21 cellular contexts compared by ENCODE assay signal in the genomic region with DNA sequence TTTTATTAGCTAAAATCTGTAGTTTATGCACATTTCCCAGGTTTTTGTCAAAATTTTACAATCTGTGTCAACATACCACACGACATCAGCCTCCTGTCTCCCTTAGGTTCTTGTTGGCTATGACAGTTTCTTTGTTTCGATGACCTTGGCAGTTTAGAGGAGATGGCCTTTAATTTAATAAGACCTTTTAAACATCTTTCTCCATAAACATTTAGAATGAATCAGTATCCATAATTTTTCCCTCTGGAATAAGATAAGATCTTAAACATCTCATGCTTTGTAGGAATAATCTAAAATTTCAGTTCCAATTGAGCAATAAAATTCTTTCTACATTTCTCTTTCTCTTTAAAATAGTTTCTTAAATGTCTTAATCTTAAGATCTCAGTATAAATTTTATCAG. TPM values are rescaled to one million over a fixed set of nuclear protein-coding genes. Genes with fewer than 3 reads are reported as not detected.
DNase-seq lines count a peak whose midpoint lies in the region; ATAC-seq and TF ChIP-seq lines count a peak whose summit lies in the region.
"Had no signal": no experiment of that assay in that cellular context is flagged by ENCODE, and none has a peak within 500 bp of the region (broad histone marks: within the 10 kb centered on the region; RNA-seq: fewer than 3 reads in every experiment).

No MANE protein-coding gene starts in this region.

- H3K36me3 Mint-ChIP-seq in activated CD4-positive, alpha-beta T cell treated with anti-CD3 and anti-CD28 coated beads, Interleukin-2, amount 10 ng/mL, durations not matched to agents 7 days and 5 days (ENCODE audit: low read depth), result no peaks in the 10 kb centered on the region
- H3K36me3 Mint-ChIP-seq: CD8-positive, alpha-beta memory T cell had no signal

- H3K9me3 ChIP-seq in left ventricle myocardium inferior (replicated peaks) (no peaks in the 10 kb centered on the region), adrenal gland (replicated peaks in 1 of 3) (no peaks in the 10 kb centered on the region), gastroesophageal sphincter (no peaks in the 10 kb centered on the region), vagina (no peaks in the 10 kb centered on the region)
- H3K9me3 ChIP-seq: esophagus squamous epithelium, tibial nerve had no signal

- TF ChIP-seq EP300 in gastroesophageal sphincter (IDR thresholded peaks at IDR 0.05), result no peak

- H3K27ac Mint-ChIP-seq in activated CD4-positive, alpha-beta T cell treated with anti-CD3 and anti-CD28 coated beads, Interleukin-2, amount 10 ng/mL, durations not matched to agents 7 days and 5 days, result no peak overlapping the region
- H3K27ac Mint-ChIP-seq: activated naive CD8-positive, alpha-beta T cell treated with anti-CD3 and anti-CD28 coated beads for 36 hours; H9; IgD-negative memory B cell had no signal

- no peaks in the 10 kb centered on the region for H3K4me1 Mint-ChIP-seq in activated CD4-positive, alpha-beta T cell treated with anti-CD3 and anti-CD28 coated beads, Interleukin-2, amount 10 ng/mL, durations not matched to agents 7 days and 5 days
- H3K4me1 Mint-ChIP-seq: CD8-positive, alpha-beta memory T cell had no signal

- TF ChIP-seq CTCF in left ventricle myocardium inferior (IDR thresholded peaks at IDR 0.05; ENCODE audit: borderline replicate concordance) (no peak), adrenal gland (IDR thresholded peaks at IDR 0.05) (no peak), gastroesophageal sphincter (IDR thresholded peaks at IDR 0.05) (no peak), vagina (IDR thresholded peaks at IDR 0.05) (no peak)

- no peak for DNase-seq in left ventricle myocardium inferior
- DNase-seq in Right ventricle myocardium inferior (ENCODE audit: missing footprints), result no peak
- no peak for DNase-seq in adrenal gland
- no peak for DNase-seq in vagina (ENCODE audit: extremely low spot score in 2 of 2)
- no peak for DNase-seq in activated CD4-positive, CD25-positive, alpha-beta regulatory T cell treated with anti-CD3 and anti-CD28 coated beads, Interleukin-2, amount 50 U/mL, for 72 hours
- DNase-seq in activated CD4-positive, alpha-beta T cell treated with anti-CD3 and anti-CD28 coated beads, Interleukin-2, amount 10 ng/mL, durations not matched to agents 7 days and 5 days, result no peak
- DNase-seq: activated CD4-positive, CD25-positive, alpha-beta regulatory T cell; activated naive CD8-positive, alpha-beta T cell treated with anti-CD3 and anti-CD28 coated beads for 36 hours; CD8-positive, alpha-beta memory T cell; DND-41; dorsolateral prefrontal cortex; esophagus squamous epithelium; H9; kidney glomerular epithelial cell; MV-4-11; NCI-H187 treated with DMSO at 0.1 percent for 48 hours; T-helper 2 cell had no signal

- H3K27me3 ChIP-seq in left ventricle myocardium inferior (ENCODE audit: low read depth) (no peaks in the 10 kb centered on the region), adrenal gland (no peaks in the 10 kb centered on the region), gastroesophageal sphincter (no peaks in the 10 kb centered on the region), vagina (no peaks in the 10 kb centered on the region)
- H3K27me3 ChIP-seq: dorsolateral prefrontal cortex, esophagus squamous epithelium, tibial nerve had no signal

- no peaks in the 10 kb centered on the region for H3K36me3 ChIP-seq in left ventricle myocardium inferior
- H3K36me3 ChIP-seq in adrenal gland (replicated peaks in 1 of 2), result no peaks in the 10 kb centered on the region
- no peaks in the 10 kb centered on the region for H3K36me3 ChIP-seq in gastroesophageal sphincter
- H3K36me3 ChIP-seq in vagina, result no peaks in the 10 kb centered on the region
- H3K36me3 ChIP-seq: esophagus squamous epithelium, tibial nerve had no signal

- H3K4me3 ChIP-seq in left ventricle myocardium inferior (no peak overlapping the region), adrenal gland (no peak overlapping the region), gastroesophageal sphincter (no peak overlapping the region), vagina (no peak overlapping the region)
- H3K4me3 ChIP-seq: dorsolateral prefrontal cortex, esophagus squamous epithelium, tibial nerve had no signal

- peaks cover 29% of the 10 kb centered on the region for H3K4me1 ChIP-seq in left ventricle myocardium inferior
- peaks cover 11 to 25% of the 10 kb centered on the region in 2 donors for H3K4me1 ChIP-seq in adrenal gland (replicated peaks in 1 of 2)
- peaks cover 4 to 20% (median 17%) of the 10 kb centered on the region in 3 donors for H3K4me1 ChIP-seq in gastroesophageal sphincter
- H3K4me1 ChIP-seq in vagina, result peaks cover 24% of the 10 kb centered on the region

- H3K4me3 Mint-ChIP-seq in activated CD4-positive, alpha-beta T cell treated with anti-CD3 and anti-CD28 coated beads, Interleukin-2, amount 10 ng/mL, durations not matched to agents 7 days and 5 days, result no peak overlapping the region
- H3K4me3 Mint-ChIP-seq: activated naive CD8-positive, alpha-beta T cell treated with anti-CD3 and anti-CD28 coated beads for 36 hours; CD8-positive, alpha-beta memory T cell; H9; IgD-negative memory B cell had no signal

- POLR2A ChIA-PET in activated CD4-positive, alpha-beta T cell treated with anti-CD3 and anti-CD28 coated beads, Interleukin-2, amount 10 ng/mL, durations not matched to agents 7 days and 5 days (lab: Charles Lee), result no interaction called here

- H3K27ac ChIP-seq in left ventricle myocardium inferior (replicated peaks), result peak overlapping the region; percentile 80
- H3K27ac ChIP-seq in adrenal gland, result peak overlapping the region in 4 of 5 donors; percentile 70 to 88 (median 84)
- H3K27ac ChIP-seq in gastroesophageal sphincter, result peak overlapping the region in 3 of 4 donors; percentile 82 to 95 (median 85)
- peak overlapping the region; percentile 59 for H3K27ac ChIP-seq in vagina
- H3K27ac ChIP-seq: dorsolateral prefrontal cortex had no signal

- TF ChIP-seq POLR2A in adrenal gland (IDR thresholded peaks at IDR 0.05), result no peak
- TF ChIP-seq POLR2A in gastroesophageal sphincter (IDR thresholded peaks at IDR 0.05), result no peak
- no peak for TF ChIP-seq POLR2A in vagina (IDR thresholded peaks at IDR 0.05)

- peaks cover under 1% of the 10 kb centered on the region for H3K27me3 Mint-ChIP-seq in activated CD4-positive, alpha-beta T cell treated with anti-CD3 and anti-CD28 coated beads, Interleukin-2, amount 10 ng/mL, durations not matched to agents 7 days and 5 days
- H3K27me3 Mint-ChIP-seq: activated naive CD8-positive, alpha-beta T cell treated with anti-CD3 and anti-CD28 coated beads for 36 hours had no signal

- H3K9me3 Mint-ChIP-seq in activated CD4-positive, alpha-beta T cell treated with anti-CD3 and anti-CD28 coated beads, Interleukin-2, amount 10 ng/mL, durations not matched to agents 7 days and 5 days, result peaks cover 9% of the 10 kb centered on the region
- H3K9me3 Mint-ChIP-seq: CD8-positive, alpha-beta memory T cell had no signal

- ATAC-seq in Right ventricle myocardium inferior (no peak), gastroesophageal sphincter (no peak), HG03460 (IDR thresholded peaks at IDR 0.05; ENCODE audit: unreplicated experiment) (no peak)

- 80 to 87% (median 83%) methylated on average over 2 of the region's 2 CpGs for WGBS in adrenal gland, 4 donors
- WGBS in gastroesophageal sphincter (ENCODE audit: low coverage in 1 of 2), 2 donors, result 94 to 95% methylated on average over 2 of the region's 2 CpGs

- CTCF ChIA-PET in activated CD4-positive, alpha-beta T cell treated with anti-CD3 and anti-CD28 coated beads, Interleukin-2, amount 10 ng/mL, durations not matched to agents 7 days and 5 days (lab: Charles Lee), result no interaction called here

- intact Hi-C loops in left ventricle myocardium inferior (cut with micrococcal nuclease) (no loop called here), Right ventricle myocardium inferior (cut with DNase I) (loop anchor here (2.0 kb wide), 2 partner anchors 29 to 71 kb away; a partner anchor contains a TSS), adrenal gland (cut with DNase I) (no loop called here), vagina (cut with DNase I) (loop anchor here (2.0 kb wide), 1 partner anchor 29 kb away; a partner anchor contains a TSS)

RNA-seq across cellular contexts. Expression of a gene that starts 28.7 kb away (rescaled TPM):
- total RNA-seq in left ventricle myocardium inferior (64.6 TPM), Right ventricle myocardium inferior (63.5 TPM), adrenal gland (10 to 100 TPM; 53.0 to 92.3 (median 68.7) TPM), gastroesophageal sphincter (100 to 1,000 TPM in 1 of 4 donors, 10 to 100 TPM in 3; 85.1 to 102 (median 94.0) TPM), vagina (78.1 TPM)
- polyA plus RNA-seq in adrenal gland, result 10 to 100 TPM; 23.6 to 49.9 (median 26.6) TPM
- 100 to 1,000 TPM in 1 of 2 experiments, 10 to 100 TPM in 1; 85.6 to 108 TPM for total RNA-seq in activated CD4-positive, alpha-beta T cell treated with anti-CD3 and anti-CD28 coated beads, Interleukin-2, amount 10 ng/mL, durations not matched to agents 7 days and 5 days

Comparison
In these comparisons a context has a peak if more than half of its experiments do, and no peak if none do; other contexts are left out.
1. intact Hi-C loops: an anchor here in Right ventricle myocardium inferior (2.0 kb wide) and vagina (2.0 kb wide); none called in left ventricle myocardium inferior and adrenal gland.